In genomic region chr10:61091531-61091930, GRCh38 we compare ENCODE assay signal across 9 cellular contexts.
"Had no signal": no experiment of that assay in that cellular context is flagged by ENCODE, and none has a peak within 500 bp of the region (broad histone marks: within the 10 kb centered on the region; RNA-seq: fewer than 3 reads in every experiment).

No MANE protein-coding gene starts in this region.

- H3K9me3 Mint-ChIP-seq: GM23338, HFFc6 had no signal

- H3K27ac ChIP-seq: HL-60 had no signal

- H3K4me3 Mint-ChIP-seq: GM23338, HFFc6, IgD-negative memory B cell had no signal

- H3K4me3 ChIP-seq: GM23338, HAP-1 had no signal

- DNase-seq: H7, HFFc6, KBM-7 had no signal

- ATAC-seq: GM23338, HCT116, HepG2 had no signal

- H3K9me3 ChIP-seq: HAP-1 had no signal

- H3K27ac Mint-ChIP-seq: GM23338, HFFc6, IgD-negative memory B cell had no signal

- H3K4me1 ChIP-seq: HAP-1 had no signal
